In genomic region chr7:80312139-80312661, GRCh38 we compare ENCODE assay signal across 1 cellular context.
TF ChIP-seq lines count a peak whose summit lies in the region.

No MANE protein-coding gene starts in this region.

TF ChIP-seq in GM23338, 12 proteins besides CTCF, POLR2A, EP300 and RAD21 (continued from another document):
- TF ChIP-seq ZNF462 (CRISPR knock-in tag; IDR thresholded peaks at IDR 0.05) = no peak
- TF ChIP-seq ZNF331 (CRISPR knock-in tag; IDR thresholded peaks at IDR 0.05; ENCODE audit: low read depth) = no peak
- TF ChIP-seq ETS1 (IDR thresholded peaks at IDR 0.05) = no peak
- TF ChIP-seq STAT1 (IDR thresholded peaks at IDR 0.05; ENCODE audit: unreplicated experiment) = no peak
- no peak for TF ChIP-seq CREB1 (CRISPR knock-in tag; IDR thresholded peaks at IDR 0.05; ENCODE audit: low read depth)
- TF ChIP-seq NANOG (IDR thresholded peaks at IDR 0.05; ENCODE audit: borderline replicate concordance) = no peak
- no peak for TF ChIP-seq JUNB (IDR thresholded peaks at IDR 0.05; ENCODE audit: unreplicated experiment)
- no peak for TF ChIP-seq ZNF114 (CRISPR knock-in tag; IDR thresholded peaks at IDR 0.05)
- no peak for TF ChIP-seq EZH2phosphoT487 (IDR thresholded peaks at IDR 0.05; ENCODE audit: unreplicated experiment)
